In the genomic region with DNA sequence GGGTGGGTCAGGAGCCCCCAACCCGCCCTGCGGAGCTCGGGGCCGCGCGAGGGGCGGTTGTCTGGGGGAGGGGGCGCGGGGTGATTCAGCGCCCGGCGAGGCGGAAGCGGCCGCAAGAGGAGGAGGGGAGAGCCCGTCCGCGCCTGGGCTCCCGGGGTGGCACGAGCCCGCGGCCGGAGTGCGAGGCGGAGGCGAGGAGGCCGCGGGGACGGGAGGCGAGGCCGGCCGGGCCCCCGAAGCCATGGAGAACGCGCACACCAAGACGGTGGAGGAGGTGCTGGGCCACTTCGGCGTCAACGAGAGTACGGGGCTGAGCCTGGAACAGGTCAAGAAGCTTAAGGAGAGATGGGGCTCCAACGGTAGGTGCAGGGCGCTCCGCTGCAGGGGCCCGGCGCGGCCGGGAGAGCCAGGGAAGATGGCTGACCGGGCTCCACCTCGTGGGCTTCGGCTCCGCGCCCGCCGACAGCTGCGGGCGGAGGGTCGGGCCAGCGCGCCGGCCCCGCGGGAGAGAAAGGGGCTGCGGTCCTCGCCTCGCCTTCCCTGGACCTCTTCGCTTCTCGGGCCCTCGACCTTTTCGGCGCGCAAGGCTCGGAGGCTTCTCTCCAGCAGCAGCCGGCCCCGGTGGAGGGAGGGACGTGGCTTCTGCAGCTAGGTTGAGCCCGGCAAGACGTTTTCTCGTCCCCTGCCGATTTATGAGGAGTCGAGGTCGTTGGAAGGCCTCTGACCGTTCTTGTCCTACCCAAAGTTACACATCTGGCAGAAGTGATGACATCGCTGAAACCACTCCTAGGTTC, we compare ENCODE assay signal across 8 cellular contexts. TPM values are rescaled to one million over a fixed set of nuclear protein-coding genes. Genes with fewer than 3 reads are reported as not detected.
DNase-seq lines count a peak whose midpoint lies in the region; ATAC-seq and TF ChIP-seq lines count a peak whose summit lies in the region.

No MANE protein-coding gene starts in this region.

- 0% methylated on average over 48 of the region's 83 CpGs; no CpG with 5 or more reads in 1 of the 2 donors for WGBS in esophagus squamous epithelium, 2 donors

- no peak for TF ChIP-seq CTCF in esophagus squamous epithelium (IDR thresholded peaks at IDR 0.05)
- no peak for TF ChIP-seq CTCF in natural killer cell (IDR thresholded peaks at IDR 0.05)

- DNase-seq in AG08395 (ENCODE audit: low spot score) (peak; percentile 59), NOMO-1 treated with dmso at 0.1 percent for 144 hours (lab: John Stamatoyannopoulos, UW; ENCODE audit: unreplicated experiment) (peak; percentile 40), esophagus squamous epithelium (lab: John Stamatoyannopoulos, UW) (no peak), natural killer cell (peak; percentile 58)
- peak; percentile 26 for DNase-seq in activated T-cell treated with anti-CD3 and anti-CD28 coated beads, Interleukin-2, amount 50 U/mL, for 4 hours

- H3K27ac Mint-ChIP-seq in natural killer cell, result peak overlapping the region; percentile 79 to 90
- H3K27ac Mint-ChIP-seq in stimulated activated naive CD8-positive, alpha-beta T cell treated with anti-CD3 and anti-CD28 coated beads, Interleukin-15, Interleukin-2, amounts not matched to agents 100 ng/mL and 50 ng/mL, for 24 hours, result peak overlapping the region; percentile 95

- ATAC-seq in GM18858 (IDR thresholded peaks at IDR 0.05; ENCODE audit: unreplicated experiment) (peak; percentile 14), HG03039 (IDR thresholded peaks at IDR 0.05; ENCODE audit: unreplicated experiment) (peak; percentile 35), natural killer cell (peak; percentile 31 to 45 (median 33))
- ATAC-seq in activated T-cell treated with anti-CD3 and anti-CD28 coated beads, Interleukin-2, amount 50 U/mL, for 4 hours, result peak; percentile 38 to 43

- no peaks in the 10 kb centered on the region for H3K27me3 Mint-ChIP-seq in activated T-cell treated with anti-CD3 and anti-CD28 coated beads, Interleukin-2, amount 50 U/mL, for 4 hours (ENCODE audit: low read depth)
- no peaks in the 10 kb centered on the region for H3K27me3 Mint-ChIP-seq in natural killer cell (ENCODE audit: low read depth in 2 of 2)
- no peaks in the 10 kb centered on the region for H3K27me3 Mint-ChIP-seq in stimulated activated naive CD8-positive, alpha-beta T cell treated with anti-CD3 and anti-CD28 coated beads, Interleukin-15, Interleukin-2, amounts not matched to agents 100 ng/mL and 50 ng/mL, for 24 hours

- H3K36me3 Mint-ChIP-seq in activated T-cell treated with anti-CD3 and anti-CD28 coated beads, Interleukin-2, amount 50 U/mL, for 4 hours (ENCODE audit: insufficient read depth), result peaks cover 31% of the 10 kb centered on the region
- no peaks in the 10 kb centered on the region for H3K36me3 Mint-ChIP-seq in natural killer cell
- peaks cover 48% of the 10 kb centered on the region for H3K36me3 Mint-ChIP-seq in stimulated activated naive CD8-positive, alpha-beta T cell treated with anti-CD3 and anti-CD28 coated beads, Interleukin-15, Interleukin-2, amounts not matched to agents 100 ng/mL and 50 ng/mL, for 24 hours (ENCODE audit: low read depth)

- H3K4me3 ChIP-seq in esophagus squamous epithelium, result peak overlapping the region; percentile 67 to 97 (median 84)

- no peaks in the 10 kb centered on the region for H3K9me3 Mint-ChIP-seq in activated T-cell treated with anti-CD3 and anti-CD28 coated beads, Interleukin-2, amount 50 U/mL, for 4 hours
- H3K9me3 Mint-ChIP-seq in natural killer cell, result no peaks in the 10 kb centered on the region
- no peaks in the 10 kb centered on the region for H3K9me3 Mint-ChIP-seq in stimulated activated naive CD8-positive, alpha-beta T cell treated with anti-CD3 and anti-CD28 coated beads, Interleukin-15, Interleukin-2, amounts not matched to agents 100 ng/mL and 50 ng/mL, for 24 hours

- peak overlapping the region; percentile 96 to 99 (median 98) for H3K27ac ChIP-seq in esophagus squamous epithelium

- no peaks in the 10 kb centered on the region for H3K27me3 ChIP-seq in esophagus squamous epithelium

- peaks cover 52% of the 10 kb centered on the region for H3K4me1 Mint-ChIP-seq in activated T-cell treated with anti-CD3 and anti-CD28 coated beads, Interleukin-2, amount 50 U/mL, for 4 hours (ENCODE audit: low read depth)
- peaks cover 44 to 51% of the 10 kb centered on the region in 2 donors for H3K4me1 Mint-ChIP-seq in natural killer cell
- peaks cover 56% of the 10 kb centered on the region for H3K4me1 Mint-ChIP-seq in stimulated activated naive CD8-positive, alpha-beta T cell treated with anti-CD3 and anti-CD28 coated beads, Interleukin-15, Interleukin-2, amounts not matched to agents 100 ng/mL and 50 ng/mL, for 24 hours (ENCODE audit: low read depth)

- H3K4me1 ChIP-seq in esophagus squamous epithelium, result peaks cover 18 to 69% (median 33%) of the 10 kb centered on the region in 3 donors

- TF ChIP-seq POLR2A in esophagus squamous epithelium (IDR thresholded peaks at IDR 0.05), result no peak

- H3K4me3 Mint-ChIP-seq in activated T-cell treated with anti-CD3 and anti-CD28 coated beads, Interleukin-2, amount 50 U/mL, for 4 hours, result peak overlapping the region; percentile 94
- H3K4me3 Mint-ChIP-seq in natural killer cell, result peak overlapping the region; percentile 83
- H3K4me3 Mint-ChIP-seq in stimulated activated naive CD8-positive, alpha-beta T cell treated with anti-CD3 and anti-CD28 coated beads, Interleukin-15, Interleukin-2, amounts not matched to agents 100 ng/mL and 50 ng/mL, for 24 hours, result peak overlapping the region; percentile 95

- intact Hi-C loops in esophagus squamous epithelium (cut with DNase I) (no loop called here), natural killer cell (cut with micrococcal nuclease) (loop anchor here (2.0 to 5.0 kb wide), 2 partner anchors 159 to 221 kb away; a partner anchor contains a TSS)

- peaks cover 0 to 17% (median 0%) of the 10 kb centered on the region in 3 donors for H3K36me3 ChIP-seq in esophagus squamous epithelium

- no peaks in the 10 kb centered on the region for H3K9me3 ChIP-seq in esophagus squamous epithelium

RNA-seq across cellular contexts. Expression of a gene that starts 0.7 kb away (rescaled TPM):
- 100 to 1,000 TPM; 240 to 245 (median 241) TPM for total RNA-seq in activated T-cell treated with anti-CD3 and anti-CD28 coated beads, Interleukin-2, amount 50 U/mL, for 4 hours
- total RNA-seq in esophagus squamous epithelium (100 to 1,000 TPM; 147 to 263 (median 177) TPM), natural killer cell (100 to 1,000 TPM; 118 to 140 (median 123) TPM)
